Comparison of ENCODE assay signal across 10 cellular contexts in genomic region chr11:129814244-129814992, GRCh38. TPM values are rescaled to one million over a fixed set of nuclear protein-coding genes. Genes with fewer than 3 reads are reported as not detected.
DNase-seq lines count a peak whose midpoint lies in the region; ATAC-seq and TF ChIP-seq lines count a peak whose summit lies in the region.
"Had no signal": no experiment of that assay in that cellular context is flagged by ENCODE, and none has a peak within 500 bp of the region (broad histone marks: within the 10 kb centered on the region; RNA-seq: fewer than 3 reads in every experiment).

No MANE protein-coding gene starts in this region.

- TF ChIP-seq CTCF in natural killer cell (IDR thresholded peaks at IDR 0.05) = no peak

- H3K27ac Mint-ChIP-seq in natural killer cell = no peak overlapping the region
- peak overlapping the region; percentile 51 for H3K27ac Mint-ChIP-seq in stimulated activated naive CD8-positive, alpha-beta T cell treated with anti-CD3 and anti-CD28 coated beads, Interleukin-15, Interleukin-2, amounts not matched to agents 100 ng/mL and 50 ng/mL, for 24 hours
- H3K27ac Mint-ChIP-seq: activated B cell treated with CpG ODN at 0.5 μM for 24 hours had no signal

- ATAC-seq in natural killer cell (peak; percentile 40 to 77 (median 52)), HG03378 (IDR thresholded peaks at IDR 0.05; ENCODE audit: unreplicated experiment) (no peak)

- H3K4me3 Mint-ChIP-seq in natural killer cell = peak overlapping the region; percentile 42
- H3K4me3 Mint-ChIP-seq in stimulated activated naive CD8-positive, alpha-beta T cell treated with anti-CD3 and anti-CD28 coated beads, Interleukin-15, Interleukin-2, amounts not matched to agents 100 ng/mL and 50 ng/mL, for 24 hours = peak overlapping the region; percentile 77
- H3K4me3 Mint-ChIP-seq: activated B cell treated with CpG ODN at 0.5 μM for 24 hours had no signal

- H3K9me3 Mint-ChIP-seq in natural killer cell = no peaks in the 10 kb centered on the region
- H3K9me3 Mint-ChIP-seq in stimulated activated naive CD8-positive, alpha-beta T cell treated with anti-CD3 and anti-CD28 coated beads, Interleukin-15, Interleukin-2, amounts not matched to agents 100 ng/mL and 50 ng/mL, for 24 hours = no peaks in the 10 kb centered on the region

- intact Hi-C loops in natural killer cell (cut with micrococcal nuclease) = no loop called here

- H3K27me3 Mint-ChIP-seq in natural killer cell (ENCODE audit: low read depth in 2 of 2) = peaks cover 18 to 44% of the 10 kb centered on the region in 2 donors
- peaks cover 30% of the 10 kb centered on the region for H3K27me3 Mint-ChIP-seq in stimulated activated naive CD8-positive, alpha-beta T cell treated with anti-CD3 and anti-CD28 coated beads, Interleukin-15, Interleukin-2, amounts not matched to agents 100 ng/mL and 50 ng/mL, for 24 hours

- DNase-seq in NCI-H345 (lab: John Stamatoyannopoulos, UW) (peak; percentile 14), NCI-H345 treated with DMSO at 0.1 percent for 48 hours (lab: John Stamatoyannopoulos, UW; ENCODE audit: unreplicated experiment) (no peak), activated T-cell treated with anti-CD3 and anti-CD28 coated beads for 48 hours (ENCODE audit: low read depth) (peak; percentile 64), natural killer cell (no peak), mesenteric fat pad (ENCODE audit: low spot score) (no peak), kidney glomerular epithelial cell (lab: John Stamatoyannopoulos, UW) (no peak)
- DNase-seq: activated B cell treated with CpG ODN at 0.5 μM for 24 hours, NCI-H510A treated with DMSO at 0.1 percent for 48 hours had no signal

- H3K4me1 Mint-ChIP-seq in natural killer cell = peaks cover 16 to 20% of the 10 kb centered on the region in 2 donors
- peaks cover 30% of the 10 kb centered on the region for H3K4me1 Mint-ChIP-seq in stimulated activated naive CD8-positive, alpha-beta T cell treated with anti-CD3 and anti-CD28 coated beads, Interleukin-15, Interleukin-2, amounts not matched to agents 100 ng/mL and 50 ng/mL, for 24 hours (ENCODE audit: low read depth)

- peaks cover 8% of the 10 kb centered on the region for H3K36me3 Mint-ChIP-seq in natural killer cell
- H3K36me3 Mint-ChIP-seq in stimulated activated naive CD8-positive, alpha-beta T cell treated with anti-CD3 and anti-CD28 coated beads, Interleukin-15, Interleukin-2, amounts not matched to agents 100 ng/mL and 50 ng/mL, for 24 hours (ENCODE audit: low read depth) = no peaks in the 10 kb centered on the region

RNA-seq across cellular contexts. Expression of gene TMEM45B, which starts 1.2 kb away (rescaled TPM):
- total RNA-seq in natural killer cell = under 1 TPM in 1 of 3 donors, not detected in 2; 0.40 TPM
- 0.87 TPM for total RNA-seq in mesenteric fat pad
- total RNA-seq: activated B cell treated with CpG ODN at 0.5 μM for 24 hours had no signal

Comparison
In these comparisons a context has a peak if more than half of its experiments do, and no peak if none do; other contexts are left out.
1. DNase-seq: peak in NCI-H345 (single experiment) and activated T-cell treated with anti-CD3 and anti-CD28 coated beads for 48 hours (single experiment); none in NCI-H345 treated with DMSO at 0.1 percent for 48 hours (single experiment), natural killer cell (single experiment), mesenteric fat pad (single experiment) and kidney glomerular epithelial cell (single experiment).